13 cellular contexts compared by ENCODE assay signal in the genomic region with DNA sequence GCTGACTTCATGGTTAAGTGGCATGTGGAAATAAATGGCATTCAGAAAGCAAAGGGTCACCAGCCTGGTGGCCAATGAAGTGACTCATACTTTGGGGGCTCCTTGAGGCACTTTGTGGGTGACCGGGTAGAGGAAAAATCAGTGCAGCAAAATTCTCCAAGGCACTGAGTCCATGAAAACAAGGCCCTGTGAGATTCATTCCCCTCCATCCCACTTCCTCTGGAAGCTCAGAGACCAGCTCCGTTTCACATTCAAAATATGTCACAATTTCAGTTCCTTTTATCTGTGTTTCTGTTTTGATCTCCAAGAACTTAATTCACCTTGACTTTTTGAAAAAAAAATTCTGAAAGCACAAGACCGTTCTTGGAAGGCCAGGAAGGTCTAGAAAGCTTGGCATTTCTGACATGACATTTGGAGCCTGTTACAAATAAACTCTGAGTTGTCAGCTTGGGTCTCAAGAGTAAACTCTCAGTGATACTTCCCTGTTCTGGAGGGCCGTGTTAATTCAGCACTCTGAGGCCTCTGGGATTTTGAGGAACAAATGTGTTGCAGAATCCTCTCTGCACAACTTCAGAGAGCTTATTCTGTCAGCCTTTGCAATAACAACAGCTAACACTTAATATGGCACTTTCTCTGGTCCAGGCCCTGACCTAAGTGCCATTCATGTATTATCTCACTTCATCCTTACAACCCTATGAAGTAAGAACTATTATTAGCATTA. TPM values are rescaled to one million over a fixed set of nuclear protein-coding genes. Genes with fewer than 3 reads are reported as not detected.
A peak's percentile ranks its signal among the peaks of the same experiment; 100 is the strongest.
DNase-seq lines count a peak whose midpoint lies in the region; ATAC-seq and TF ChIP-seq lines count a peak whose summit lies in the region.
"Had no signal": no experiment of that assay in that cellular context is flagged by ENCODE, and none has a peak within 500 bp of the region (broad histone marks: within the 10 kb centered on the region; RNA-seq: fewer than 3 reads in every experiment).

No MANE protein-coding gene starts in this region.

- BruUV-seq in Caco-2 (replicated peaks; lab: Mats Ljungman, UMichigan): no TSS peak

- no peaks in the 10 kb centered on the region for H3K27me3 ChIP-seq in Caco-2 (replicated peaks; ENCODE audit: control insufficient read depth, insufficient read depth, low read length)

- ATAC-seq in left ventricle myocardium superior: peak; percentile 95

- H3K27me3 Mint-ChIP-seq in Caco-2 (ENCODE audit: insufficient read depth, unreplicated experiment): peaks cover 13% of the 10 kb centered on the region
- H3K27me3 Mint-ChIP-seq in osteocyte (ENCODE audit: unreplicated experiment): peaks cover 22% of the 10 kb centered on the region

- H3K36me3 Mint-ChIP-seq in Caco-2 (ENCODE audit: insufficient read depth, unreplicated experiment): no peaks in the 10 kb centered on the region
- no peaks in the 10 kb centered on the region for H3K36me3 Mint-ChIP-seq in osteocyte (ENCODE audit: unreplicated experiment)

- peaks cover 10% of the 10 kb centered on the region for H3K9me3 ChIP-seq in Caco-2

- DNase-seq in NCI-H82 (lab: John Stamatoyannopoulos, UW) (peak; percentile 19), NCI-H82 treated with DMSO at 0.1 percent for 48 hours (lab: John Stamatoyannopoulos, UW; ENCODE audit: unreplicated experiment) (no peak), NOMO-1 (lab: John Stamatoyannopoulos, UW; ENCODE audit: unreplicated experiment in 2 of 2) (peak; percentile 81 to 84), left ventricle myocardium superior (no peak), Caco-2 (no peak), osteocyte (ENCODE audit: extremely low spot score, unreplicated experiment) (no peak), HCEC 1CT (no peak)
- DNase-seq: activated gamma-delta T cell, NCI-H524, occipital lobe had no signal

- POLR2A ChIA-PET in Caco-2 (lab: Charles Lee): no interaction called here

- no peak overlapping the region for H3K4me3 ChIP-seq in Caco-2 (ENCODE audit: low read depth, low read length)

- H3K27ac Mint-ChIP-seq in Caco-2 (ENCODE audit: unreplicated experiment) (no peak overlapping the region), osteocyte (ENCODE audit: unreplicated experiment) (no peak overlapping the region)

- H3K4me1 ChIP-seq in Caco-2: no peaks in the 10 kb centered on the region

- no peak for TF ChIP-seq CTCF in Caco-2 (IDR thresholded peaks at IDR 0.05; ENCODE audit: insufficient read depth in 1 of 2, low read depth in 1 of 2, low read length in 1 of 2, severe bottlenecking in 1 of 2, unreplicated experiment in 1 of 2)
- no peak for TF ChIP-seq CTCF in osteocyte (IDR thresholded peaks at IDR 0.05)

- H3K4me1 Mint-ChIP-seq in Caco-2 (ENCODE audit: low read depth, unreplicated experiment) (no peaks in the 10 kb centered on the region), osteocyte (ENCODE audit: unreplicated experiment) (no peaks in the 10 kb centered on the region)

- H3K9me3 Mint-ChIP-seq in Caco-2 (ENCODE audit: unreplicated experiment) (peaks cover 12% of the 10 kb centered on the region), osteocyte (ENCODE audit: unreplicated experiment) (peaks cover 4% of the 10 kb centered on the region)

- peak overlapping the region; percentile 11 for H3K27ac ChIP-seq in temporal lobe (ENCODE audit: low read depth, low read length)
- H3K27ac ChIP-seq: 22Rv1, VCaP had no signal

- H3K36me3 ChIP-seq in Caco-2 (ENCODE audit: control insufficient read depth, insufficient read depth, low read length): no peaks in the 10 kb centered on the region

- CTCF ChIA-PET in Caco-2 (lab: Charles Lee): interaction anchor here (0.7 kb wide), 1 partner anchor 80 kb away, joined by 3 read pairs; no protein-coding TSS in a partner anchor

- no peak overlapping the region for H3K4me3 Mint-ChIP-seq in Caco-2 (ENCODE audit: unreplicated experiment)
- H3K4me3 Mint-ChIP-seq in osteocyte (ENCODE audit: unreplicated experiment): no peak overlapping the region

- intact Hi-C loops in left ventricle myocardium superior (cut with micrococcal nuclease): no loop called here
- intact Hi-C loops in Caco-2 (cut with micrococcal nuclease; ENCODE audit: unreplicated experiment): no loop called here

RNA-seq across cellular contexts. Expression of a gene that starts 6.8 kb away (rescaled TPM):
- total RNA-seq in left ventricle myocardium superior (5.0 TPM), temporal lobe (3.0 TPM), Caco-2 (2022) (not detected in 2 replicates), osteocyte (not detected in 2 replicates)

Comparison
In these comparisons a context has a peak if more than half of its experiments do, and no peak if none do; other contexts are left out.
1. DNase-seq: peak in NCI-H82 (single experiment) and NOMO-1 (2 of 2); none in NCI-H82 treated with DMSO at 0.1 percent for 48 hours (single experiment), left ventricle myocardium superior (single experiment), Caco-2 (0 of 2), osteocyte (single experiment) and HCEC 1CT (single experiment).